ENCODE assay signal across 14 cellular contexts in the genomic region with DNA sequence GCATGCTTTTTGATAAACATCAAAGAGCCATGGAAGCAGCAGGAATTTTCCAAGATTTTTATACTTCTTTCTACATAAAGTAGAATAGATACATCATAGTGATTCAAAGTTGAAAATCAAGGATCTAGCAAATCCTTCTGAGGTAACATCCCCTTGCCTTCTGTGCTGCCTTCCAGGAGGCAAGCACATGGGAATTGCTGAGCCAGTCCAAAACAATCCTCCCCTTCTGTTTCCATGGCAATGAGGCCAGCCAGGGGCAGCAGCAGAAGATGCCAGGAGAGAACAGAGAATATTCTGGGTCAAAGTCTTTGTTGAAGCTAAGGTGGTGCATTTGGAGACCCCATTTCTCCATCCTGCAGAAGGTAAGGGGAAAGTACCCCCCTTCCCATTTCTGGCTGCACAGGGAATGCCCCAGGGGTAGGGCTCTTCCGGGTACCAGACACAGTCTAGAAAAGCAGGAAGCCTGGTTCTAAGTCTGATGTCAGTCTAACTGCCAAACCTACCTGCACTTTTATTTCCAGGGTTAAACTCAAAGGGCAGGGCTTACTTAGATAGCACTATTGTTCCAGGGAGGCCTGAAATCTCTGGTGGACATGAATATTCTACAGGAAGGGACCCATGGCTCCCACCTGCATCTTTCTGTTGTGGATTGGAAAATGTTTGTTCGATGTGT. TPM values are rescaled to one million over a fixed set of nuclear protein-coding genes. Genes with fewer than 3 reads are reported as not detected.
DNase-seq lines count a peak whose midpoint lies in the region; ATAC-seq and TF ChIP-seq lines count a peak whose summit lies in the region.
"Had no signal": no experiment of that assay in that cellular context is flagged by ENCODE, and none has a peak within 500 bp of the region (broad histone marks: within the 10 kb centered on the region; RNA-seq: fewer than 3 reads in every experiment).

No MANE protein-coding gene starts in this region.

- no peaks in the 10 kb centered on the region for H3K27me3 ChIP-seq in effector memory CD4-positive, alpha-beta T cell (replicated peaks; ENCODE audit: control insufficient read depth, insufficient read depth, low read length, poor library complexity, severe bottlenecking)

- peak; percentile 43 for DNase-seq in EH (ENCODE audit: low read depth)
- DNase-seq in LHCN-M2 (ENCODE audit: low read depth) = peak; percentile 29
- DNase-seq in cerebellar cortex (ENCODE audit: low spot score) = peak; percentile 81
- peak; percentile 17 for DNase-seq in midbrain (lab: John Stamatoyannopoulos, UW)
- DNase-seq in activated CD8-positive, alpha-beta T cell treated with anti-CD3 and anti-CD28 coated beads for 36 hours = no peak
- no peak for DNase-seq in effector memory CD4-positive, alpha-beta T cell
- DNase-seq: activated CD4-positive, alpha-beta T cell treated with anti-CD3 and anti-CD28 coated beads for 36 hours; mucosa of descending colon; NCI-H1092 treated with DMSO at 0.1 percent for 48 hours had no signal

- no peak for ATAC-seq in activated CD8-positive, alpha-beta T cell treated with anti-CD3 and anti-CD28 coated beads for 36 hours
- ATAC-seq in HG03039 (IDR thresholded peaks at IDR 0.05; ENCODE audit: unreplicated experiment) = no peak
- no peak for ATAC-seq in GM21825 (IDR thresholded peaks at IDR 0.05; ENCODE audit: unreplicated experiment)
- ATAC-seq: activated CD4-positive, alpha-beta T cell treated with anti-CD3 and anti-CD28 coated beads for 36 hours; mucosa of descending colon had no signal

- H3K4me3 ChIP-seq in effector memory CD4-positive, alpha-beta T cell (ENCODE audit: insufficient read depth, low read depth, low read length, poor library complexity, severe bottlenecking) = no peak overlapping the region
- H3K4me3 ChIP-seq: mucosa of descending colon had no signal

- peaks cover 4% of the 10 kb centered on the region for H3K4me1 ChIP-seq in effector memory CD4-positive, alpha-beta T cell (ENCODE audit: control insufficient read depth, insufficient read depth, low read length, poor library complexity, severe bottlenecking)

- H3K9me3 ChIP-seq in effector memory CD4-positive, alpha-beta T cell (ENCODE audit: control insufficient read depth, low read length) = no peaks in the 10 kb centered on the region
- H3K9me3 ChIP-seq: mucosa of descending colon had no signal

- CTCF ChIA-PET in activated CD8-positive, alpha-beta T cell treated with anti-CD3 and anti-CD28 coated beads for 36 hours (lab: Charles Lee) = interaction anchor here (2.0 kb wide), 1 partner anchor 38 kb away, joined by 7 read pairs; no protein-coding TSS in a partner anchor

- H3K4me3 Mint-ChIP-seq in activated CD8-positive, alpha-beta T cell treated with anti-CD3 and anti-CD28 coated beads for 36 hours = no peak overlapping the region
- H3K4me3 Mint-ChIP-seq: activated CD4-positive, alpha-beta T cell treated with anti-CD3 and anti-CD28 coated beads for 36 hours had no signal

- H3K4me1 Mint-ChIP-seq in activated CD8-positive, alpha-beta T cell treated with anti-CD3 and anti-CD28 coated beads for 36 hours (ENCODE audit: low read depth) = peaks cover 25% of the 10 kb centered on the region

- H3K27me3 Mint-ChIP-seq in activated CD8-positive, alpha-beta T cell treated with anti-CD3 and anti-CD28 coated beads for 36 hours = no peaks in the 10 kb centered on the region
- H3K27me3 Mint-ChIP-seq: activated CD4-positive, alpha-beta T cell treated with anti-CD3 and anti-CD28 coated beads for 36 hours had no signal

- no peaks in the 10 kb centered on the region for H3K9me3 Mint-ChIP-seq in activated CD8-positive, alpha-beta T cell treated with anti-CD3 and anti-CD28 coated beads for 36 hours
- H3K9me3 Mint-ChIP-seq: activated T-helper 2 cell treated with anti-CD3 and anti-CD28 coated beads, Interferon-gamma antibody, Interleukin-2, Interleukin-4, amounts not matched to agents 10 μg/mL and 5 μg/mL and 100 μg/mL, durations not matched to agents 14 hours and 24 hours and 36 hours had no signal

- no peak for TF ChIP-seq CTCF in activated CD8-positive, alpha-beta T cell treated with anti-CD3 and anti-CD28 coated beads for 36 hours (IDR thresholded peaks at IDR 0.05)

- POLR2A ChIA-PET in activated CD8-positive, alpha-beta T cell treated with anti-CD3 and anti-CD28 coated beads for 36 hours (lab: Charles Lee) = no interaction called here

- no peak overlapping the region for H3K27ac ChIP-seq in effector memory CD4-positive, alpha-beta T cell (ENCODE audit: insufficient read depth, low read length, poor library complexity, severe bottlenecking)

- H3K27ac Mint-ChIP-seq in activated CD8-positive, alpha-beta T cell treated with anti-CD3 and anti-CD28 coated beads for 36 hours = no peak overlapping the region
- H3K27ac Mint-ChIP-seq: activated CD4-positive, alpha-beta T cell treated with anti-CD3 and anti-CD28 coated beads for 36 hours; activated T-helper 2 cell treated with anti-CD3 and anti-CD28 coated beads, Interferon-gamma antibody, Interleukin-2, Interleukin-4, amounts not matched to agents 10 μg/mL and 5 μg/mL and 100 μg/mL, durations not matched to agents 14 hours and 24 hours and 36 hours had no signal

- H3K36me3 ChIP-seq in effector memory CD4-positive, alpha-beta T cell (ENCODE audit: control insufficient read depth, insufficient read depth, low read length) = no peaks in the 10 kb centered on the region

- intact Hi-C loops in activated CD8-positive, alpha-beta T cell treated with anti-CD3 and anti-CD28 coated beads for 36 hours (cut with micrococcal nuclease) = no loop called here

- H3K36me3 Mint-ChIP-seq in activated CD8-positive, alpha-beta T cell treated with anti-CD3 and anti-CD28 coated beads for 36 hours (ENCODE audit: low read depth) = no peaks in the 10 kb centered on the region

RNA-seq across cellular contexts. Expression of a gene that starts 22.1 kb away (rescaled TPM):
- 22.1 and 29.9 TPM in 2 replicates for total RNA-seq in LHCN-M2 (2014; rRNA removed)
- 13.8 TPM for polyA plus RNA-seq in LHCN-M2 (2012)
- 10 to 100 TPM; 32.5 to 33.6 TPM for total RNA-seq in activated CD8-positive, alpha-beta T cell treated with anti-CD3 and anti-CD28 coated beads for 36 hours

RNA-seq across cellular contexts. Expression of a gene that starts 40.0 kb away (rescaled TPM):
- not detected in 2 replicates for total RNA-seq in LHCN-M2 (2014; rRNA removed)
- polyA plus RNA-seq in LHCN-M2 (2012) = not detected
- not detected for total RNA-seq in activated CD8-positive, alpha-beta T cell treated with anti-CD3 and anti-CD28 coated beads for 36 hours
- total RNA-seq: activated T-helper 2 cell treated with anti-CD3 and anti-CD28 coated beads, Interferon-gamma antibody, Interleukin-2, Interleukin-4, amounts not matched to agents 10 μg/mL and 5 μg/mL and 100 μg/mL, durations not matched to agents 14 hours and 24 hours and 36 hours; endothelial cell of umbilical vein; renal cortical epithelial cell had no signal
- polyA plus RNA-seq: endothelial cell of umbilical vein had no signal

RNA-seq across cellular contexts. Expression of a gene that starts 43.8 kb away (rescaled TPM):
- total RNA-seq in LHCN-M2 (2014; rRNA removed) = 27.7 and 34.8 TPM in 2 replicates
- 17.7 TPM for polyA plus RNA-seq in LHCN-M2 (2012)
- total RNA-seq in activated CD8-positive, alpha-beta T cell treated with anti-CD3 and anti-CD28 coated beads for 36 hours = 1 to 10 TPM; 4.2 to 4.6 TPM

Comparison
In these comparisons a context has a peak if more than half of its experiments do, and no peak if none do; other contexts are left out.
1. DNase-seq: peak in EH (single experiment), LHCN-M2 (single experiment), cerebellar cortex (single experiment) and midbrain (single experiment); none in activated CD8-positive, alpha-beta T cell treated with anti-CD3 and anti-CD28 coated beads for 36 hours (single experiment) and effector memory CD4-positive, alpha-beta T cell (0 of 3).